In genomic region chr1:17471393-17471792, GRCh38 we compare ENCODE assay signal across 21 cellular contexts.
"Had no signal": no experiment of that assay in that cellular context is flagged by ENCODE, and none has a peak within 500 bp of the region (broad histone marks: within the 10 kb centered on the region; RNA-seq: fewer than 3 reads in every experiment).

No MANE protein-coding gene starts in this region.

- H3K9ac ChIP-seq: KMS-11 had no signal

- H3K4me3 ChIP-seq: SJSA1, SK-N-MC had no signal

- H3K9me3 ChIP-seq: SJSA1 had no signal

- H3K36me3 ChIP-seq: SJSA1 had no signal

- H3K27ac ChIP-seq: HL-60, KMS-11, SJSA1, SK-N-MC had no signal

- ATAC-seq: Right ventricle myocardium inferior had no signal

- H3K4me2 ChIP-seq: KMS-11 had no signal

- H3K27me3 ChIP-seq: SJSA1 had no signal

- DNase-seq: IMR-90, Kasumi-1, MM.1S, NCI-H1092 treated with DMSO at 0.1 percent for 48 hours, NCI-H1436, NCI-H187, NCI-H2029, NCI-H2081 treated with DMSO at 0.1 percent for 48 hours, NCI-H2171, NCI-H226, NCI-H446, NCI-H510A, NCI-H524 treated with DMSO at 0.1 percent for 48 hours, NCI-H69, NCI-H774, SIG-M5 had no signal
